ENCODE assay signal across 10 cellular contexts in the genomic region with DNA sequence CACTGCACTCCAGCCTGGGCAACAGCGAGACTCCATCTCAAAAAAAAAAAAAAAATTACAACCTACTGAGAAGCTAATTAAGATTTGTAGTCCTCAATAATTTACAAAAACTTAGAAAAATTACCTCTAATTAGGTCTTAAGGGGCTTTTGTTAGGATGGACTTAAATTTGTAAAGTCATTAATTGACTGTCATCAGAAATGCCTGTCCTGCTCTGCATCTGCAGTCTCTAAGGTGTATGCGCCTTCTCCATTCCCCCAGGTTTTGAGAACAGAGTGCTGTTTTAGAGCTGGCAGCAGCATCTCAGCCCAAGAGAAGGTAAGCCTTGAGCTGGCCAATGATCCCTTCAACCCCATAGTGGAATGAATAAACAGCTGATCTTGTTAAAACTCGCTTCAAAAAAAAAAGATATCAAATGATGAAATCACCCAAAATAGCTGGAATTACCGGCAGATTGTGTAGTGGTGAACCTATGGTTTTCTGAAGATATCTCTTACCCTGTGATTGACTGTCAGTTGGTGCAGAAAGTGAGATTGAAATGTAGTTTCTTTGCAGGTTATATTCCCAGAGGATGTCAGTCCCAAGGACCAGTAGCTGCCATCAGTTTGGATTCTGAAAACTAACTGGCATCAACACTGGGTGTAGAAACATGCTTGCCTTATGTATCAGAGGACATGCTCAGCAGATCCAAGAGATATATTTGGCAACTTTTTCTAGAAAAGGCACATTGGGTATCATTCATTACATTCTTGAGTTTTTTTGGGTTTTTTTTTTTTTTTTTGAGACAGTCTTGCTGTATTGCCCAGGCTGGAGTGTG. TPM values are rescaled to one million over a fixed set of nuclear protein-coding genes. Genes with fewer than 3 reads are reported as not detected.
DNase-seq lines count a peak whose midpoint lies in the region; ATAC-seq, FAIRE-seq and TF ChIP-seq lines count a peak whose summit lies in the region.
"Had no signal": no experiment of that assay in that cellular context is flagged by ENCODE, and none has a peak within 500 bp of the region (broad histone marks: within the 10 kb centered on the region; RNA-seq: fewer than 3 reads in every experiment).

No MANE protein-coding gene starts in this region.

- H3K36me3 ChIP-seq in HepG2 (replicated peaks in 1 of 2; ENCODE audit: control insufficient read depth in 1 of 2, insufficient read depth in 2 of 2, low read length in 2 of 2) (peaks cover 16 to 42% of the 10 kb centered on the region in 2 experiments), right lobe of liver (peaks cover 0 to 41% (median 11%) of the 10 kb centered on the region in 4 donors), vagina (peaks cover 0 to 37% of the 10 kb centered on the region in 2 donors)
- H3K36me3 ChIP-seq: uterus had no signal

- H3K79me2 ChIP-seq in HepG2 (ENCODE audit: insufficient read depth, low read length): peaks cover 39% of the 10 kb centered on the region

- H3K27ac ChIP-seq in HepG2 (ENCODE audit: extremely low read length, insufficient read depth, low read length): peak overlapping the region; percentile 89
- H3K27ac ChIP-seq in right lobe of liver: peak overlapping the region in 1 of 3 donors; percentile 91
- H3K27ac ChIP-seq in vagina: peak overlapping the region; percentile 94

- peak overlapping the region; percentile 91 to 94 (median 93) for H3K4me3 ChIP-seq in HepG2 (replicated peaks in 1 of 3; ENCODE audit: insufficient read depth in 1 of 3, low read depth in 2 of 3, low read length in 3 of 3)
- H3K4me3 ChIP-seq in right lobe of liver: no peak overlapping the region
- H3K4me3 ChIP-seq in vagina: no peak overlapping the region

- H3K27me3 ChIP-seq in HepG2 (ENCODE audit: control insufficient read depth in 1 of 2, insufficient read depth in 2 of 2, low read length in 2 of 2): no peaks in the 10 kb centered on the region; a peak in 1 of 5 replicates
- H3K27me3 ChIP-seq in right lobe of liver: no peaks in the 10 kb centered on the region
- H3K27me3 ChIP-seq in vagina: no peaks in the 10 kb centered on the region
- H3K27me3 ChIP-seq: uterus had no signal

- H3K4me2 ChIP-seq in HepG2 (ENCODE audit: low read depth, low read length): peak overlapping the region; percentile 96

- H4K20me1 ChIP-seq in HepG2 (ENCODE audit: insufficient read depth, low read length): peaks cover 47% of the 10 kb centered on the region

- peaks cover 50% of the 10 kb centered on the region for H3K4me1 Mint-ChIP-seq in activated CD4-positive, alpha-beta memory T cell treated with anti-CD3 and anti-CD28 coated beads, Interleukin-2, amount 10 ng/mL, durations not matched to agents 7 days and 5 days
- peaks cover 33% of the 10 kb centered on the region for H3K4me1 Mint-ChIP-seq in glutamatergic neuron (ENCODE audit: low read depth, unreplicated experiment)

- TF ChIP-seq CTCF in HepG2 (CRISPR knock-in tag; IDR thresholded peaks at IDR 0.05) (no peak), right lobe of liver (IDR thresholded peaks at IDR 0.05) (no peak), glutamatergic neuron (IDR thresholded peaks at IDR 0.05; ENCODE audit: partially characterized antibody, unreplicated experiment) (no peak), vagina (IDR thresholded peaks at IDR 0.05) (no peak)

- peak overlapping the region; percentile 97 for H3K27ac Mint-ChIP-seq in activated CD4-positive, alpha-beta memory T cell treated with anti-CD3 and anti-CD28 coated beads, Interleukin-2, amount 10 ng/mL, durations not matched to agents 7 days and 5 days
- H3K27ac Mint-ChIP-seq in glutamatergic neuron (ENCODE audit: unreplicated experiment): peak overlapping the region; percentile 33

- ATAC-seq in HepG2 (no peak), right lobe of liver (no peak), HG02763 (IDR thresholded peaks at IDR 0.05; ENCODE audit: unreplicated experiment) (no peak)
- ATAC-seq: right cardiac atrium had no signal

- CTCF ChIA-PET in HepG2 (lab: Yijun Ruan, JAX; ENCODE audit: low intra/inter-chr PET ratio, low total read pairs): no interaction called here
- CTCF ChIA-PET in activated CD4-positive, alpha-beta memory T cell treated with anti-CD3 and anti-CD28 coated beads, Interleukin-2, amount 10 ng/mL, durations not matched to agents 7 days and 5 days (lab: Charles Lee): interaction anchor here (0.6 to 2.9 kb wide), 10 partner anchors 11 to 923 kb away, joined by 3 to 24 read pairs (median 6); a partner anchor contains a TSS

- in situ Hi-C loops in HepG2 (cut with HindIII; ENCODE audit: extremely low pct_ligation_motif_present, low pct_unique_long_range_greater_than_20kb): no loop called here

- BruUV-seq in HepG2 (replicated peaks; lab: Mats Ljungman, UMichigan): no TSS peak

- intact Hi-C loops in HepG2 (cut with micrococcal nuclease; ENCODE audit: unreplicated experiment) (no loop called here), right lobe of liver (cut with DNase I) (no loop called here), vagina (cut with DNase I) (no loop called here)

- no peak overlapping the region for H2AFZ ChIP-seq in HepG2 (ENCODE audit: low read length)

- peaks cover 71% of the 10 kb centered on the region for H3K36me3 Mint-ChIP-seq in activated CD4-positive, alpha-beta memory T cell treated with anti-CD3 and anti-CD28 coated beads, Interleukin-2, amount 10 ng/mL, durations not matched to agents 7 days and 5 days (ENCODE audit: low read depth)
- peaks cover 6% of the 10 kb centered on the region for H3K36me3 Mint-ChIP-seq in glutamatergic neuron (ENCODE audit: unreplicated experiment)

- peak overlapping the region; percentile 98 for H3K4me3 Mint-ChIP-seq in activated CD4-positive, alpha-beta memory T cell treated with anti-CD3 and anti-CD28 coated beads, Interleukin-2, amount 10 ng/mL, durations not matched to agents 7 days and 5 days
- H3K4me3 Mint-ChIP-seq in glutamatergic neuron (ENCODE audit: unreplicated experiment): peak overlapping the region; percentile 98

- peak in 1 of 2 experiments; percentile 42; a peak in 2 of 4 replicates for TF ChIP-seq POLR2A in HepG2 (IDR thresholded peaks at IDR 0.05; ENCODE audit: insufficient read depth in 1 of 2, low read depth in 2 of 2, low read length in 2 of 2)
- TF ChIP-seq POLR2A in right lobe of liver (IDR thresholded peaks at IDR 0.05): no peak
- no peak for TF ChIP-seq POLR2A in vagina (IDR thresholded peaks at IDR 0.05)

- DNase-seq in HepG2 (ENCODE audit: low spot score) (no peak), right lobe of liver (no peak), glutamatergic neuron (no peak), vagina (ENCODE audit: extremely low spot score in 2 of 2) (no peak), NCI-H1417 (lab: John Stamatoyannopoulos, UW) (no peak), globus pallidus (ENCODE audit: low spot score) (no peak)
- no peak for DNase-seq in activated CD4-positive, alpha-beta memory T cell treated with anti-CD3 and anti-CD28 coated beads, Interleukin-2, amount 10 ng/mL, durations not matched to agents 7 days and 5 days
- DNase-seq: uterus had no signal

- no peak for TF ChIP-seq EP300 in HepG2 (IDR thresholded peaks at IDR 0.05; ENCODE audit: low read depth in 2 of 2, low read length in 2 of 2)
- TF ChIP-seq EP300 in HepG2 (CRISPR knock-in tag; IDR thresholded peaks at IDR 0.05; ENCODE audit: borderline replicate concordance): no peak

- peak overlapping the region; percentile 98 for H3K9ac ChIP-seq in HepG2 (ENCODE audit: insufficient read depth, low read depth, low read length)

- H3K9me3 Mint-ChIP-seq in activated CD4-positive, alpha-beta memory T cell treated with anti-CD3 and anti-CD28 coated beads, Interleukin-2, amount 10 ng/mL, durations not matched to agents 7 days and 5 days: no peaks in the 10 kb centered on the region
- H3K9me3 Mint-ChIP-seq in glutamatergic neuron (ENCODE audit: unreplicated experiment): peaks cover 16% of the 10 kb centered on the region

- H3K9me3 ChIP-seq in HepG2 (ENCODE audit: low read length) (no peaks in the 10 kb centered on the region), right lobe of liver (no peaks in the 10 kb centered on the region), vagina (no peaks in the 10 kb centered on the region)
- H3K9me3 ChIP-seq: uterus had no signal

- WGBS in HepG2 (ENCODE audit: low lambda C conversion rate): 50% methylated on average over 4 of the region's 4 CpGs
- WGBS in right lobe of liver (ENCODE audit: insufficient coverage, low coverage, low lambda C conversion rate, missing lambda C conversion rate): 53% methylated on average over 3 of the region's 4 CpGs

- no peaks in the 10 kb centered on the region for H3K27me3 Mint-ChIP-seq in activated CD4-positive, alpha-beta memory T cell treated with anti-CD3 and anti-CD28 coated beads, Interleukin-2, amount 10 ng/mL, durations not matched to agents 7 days and 5 days
- peaks cover 16% of the 10 kb centered on the region for H3K27me3 Mint-ChIP-seq in glutamatergic neuron (ENCODE audit: unreplicated experiment)

- TF ChIP-seq RAD21 in HepG2 (CRISPR knock-in tag; IDR thresholded peaks at IDR 0.05): no peak

- FAIRE-seq in HepG2 (lab: Jason Lieb, UNC): no peak

- POLR2A ChIA-PET in HepG2 (lab: Yijun Ruan, JAX): interaction anchor here (0.7 to 10.1 kb wide), 15 partner anchors 10 to 238 kb away, joined by 3 to 159 read pairs (median 5); a partner anchor contains a TSS
- POLR2A ChIA-PET in activated CD4-positive, alpha-beta memory T cell treated with anti-CD3 and anti-CD28 coated beads, Interleukin-2, amount 10 ng/mL, durations not matched to agents 7 days and 5 days (lab: Charles Lee): interaction anchor here (0.7 to 7.0 kb wide), 11 partner anchors 11 to 224 kb away, joined by 3 to 137 read pairs (median 4); a partner anchor contains a TSS

- H3K4me1 ChIP-seq in HepG2 (ENCODE audit: insufficient read depth, low read length): peaks cover 84% of the 10 kb centered on the region
- peaks cover 0 to 62% (median 14%) of the 10 kb centered on the region in 4 donors for H3K4me1 ChIP-seq in right lobe of liver
- peaks cover 62% of the 10 kb centered on the region for H3K4me1 ChIP-seq in vagina

RNA-seq across cellular contexts. Expression of a gene that starts 25.7 kb away (rescaled TPM):
- total RNA-seq in HepG2 (2016; rRNA removed; fragmentation: Illumina TruSeq; extraction: Trizol) (7.3 and 13.6 TPM in 2 replicates), right lobe of liver (1 to 10 TPM; 3.3 to 8.2 (median 4.8) TPM), glutamatergic neuron (ENCODE audit: unreplicated experiment) (27.0 TPM), vagina (22.3 TPM)
- 3.5 and 3.8 TPM in 2 replicates for total RNA-seq in HepG2 (2016; cell fraction: cytosol; rRNA removed; fragmentation: Illumina TruSeq; extraction: Trizol; ENCODE audit: low read depth)
- total RNA-seq in HepG2 (2016; cell fraction: insoluble cytoplasmic fraction; rRNA removed; fragmentation: Illumina TruSeq; extraction: Trizol): 6.3 and 14.4 TPM in 2 replicates
- total RNA-seq in HepG2 (2016; cell fraction: membrane; rRNA removed; fragmentation: Illumina TruSeq; extraction: Trizol): 3.2 and 4.6 TPM in 2 replicates
- 9.6 and 14.3 TPM in 2 replicates for total RNA-seq in HepG2 (2016; cell fraction: nucleus; rRNA removed; fragmentation: Illumina TruSeq; extraction: Trizol)
- 21.3 and 37.6 TPM in 2 replicates for polyA plus RNA-seq in HepG2 (2011; rRNA removed)
- 20.1 and 21.2 TPM in 2 replicates for polyA plus RNA-seq in HepG2 (2011; cell fraction: cytosol; rRNA removed)
- polyA plus RNA-seq in HepG2 (2011; cell fraction: nucleus; rRNA removed): 40.8 and 61.1 TPM in 2 replicates
- polyA plus RNA-seq in HepG2 (2012): 26.6 and 37.4 TPM in 2 replicates
- polyA plus RNA-seq in HepG2 (2016; cell fraction: cytosol; fragmentation: Illumina TruSeq; extraction: Trizol; ENCODE audit: low read depth): 2.0 and 2.3 TPM in 2 replicates
- 3.6 and 5.9 TPM in 2 replicates for polyA plus RNA-seq in HepG2 (2016; cell fraction: insoluble cytoplasmic fraction; fragmentation: Illumina TruSeq; extraction: Trizol; ENCODE audit: low read depth)
- 2.2 and 2.8 TPM in 2 replicates for polyA plus RNA-seq in HepG2 (2016; cell fraction: membrane; fragmentation: Illumina TruSeq; extraction: Trizol; ENCODE audit: low read depth)
- 14.9 and 19.2 TPM in 2 replicates for polyA plus RNA-seq in HepG2 (2016; cell fraction: nucleus; fragmentation: Illumina TruSeq; extraction: Trizol; ENCODE audit: insufficient read depth, low read depth)
- 1.4 and 45.5 TPM in 2 replicates for polyA minus RNA-seq in HepG2 (2011; rRNA and poly(A)+ RNA removed; ENCODE audit: low replicate concordance)
- polyA minus RNA-seq in HepG2 (2011; cell fraction: cytosol; rRNA and poly(A)+ RNA removed): 24.7 and 31.6 TPM in 2 replicates
- polyA minus RNA-seq in HepG2 (2011; cell fraction: nucleus; rRNA and poly(A)+ RNA removed): 11.8 and 18.9 TPM in 2 replicates
- 100 to 1,000 TPM; 131 to 142 TPM for total RNA-seq in activated CD4-positive, alpha-beta memory T cell treated with anti-CD3 and anti-CD28 coated beads, Interleukin-2, amount 10 ng/mL, durations not matched to agents 7 days and 5 days

RNA-seq across cellular contexts. Expression of a gene that starts 51.0 kb away (rescaled TPM):
- total RNA-seq in HepG2 (2016; rRNA removed; fragmentation: Illumina TruSeq; extraction: Trizol): 0.06 TPM in 1 of 2 replicates, not detected in the other
- total RNA-seq in HepG2 (2016; cell fraction: cytosol; rRNA removed; fragmentation: Illumina TruSeq; extraction: Trizol; ENCODE audit: low read depth): not detected in 2 replicates
- 0.10 TPM in 1 of 2 replicates, not detected in the other for total RNA-seq in HepG2 (2016; cell fraction: insoluble cytoplasmic fraction; rRNA removed; fragmentation: Illumina TruSeq; extraction: Trizol)
- 0.15 and 0.21 TPM in 2 replicates for total RNA-seq in HepG2 (2016; cell fraction: membrane; rRNA removed; fragmentation: Illumina TruSeq; extraction: Trizol)
- total RNA-seq in HepG2 (2016; cell fraction: nucleus; rRNA removed; fragmentation: Illumina TruSeq; extraction: Trizol): not detected in 2 replicates
- 0.03 and 0.18 TPM in 2 replicates for polyA plus RNA-seq in HepG2 (2011; rRNA removed)
- 0.04 and 0.06 TPM in 2 replicates for polyA plus RNA-seq in HepG2 (2011; cell fraction: cytosol; rRNA removed)
- polyA plus RNA-seq in HepG2 (2011; cell fraction: nucleus; rRNA removed): 0.10 and 0.12 TPM in 2 replicates
- polyA plus RNA-seq in HepG2 (2012): 0.64 and 0.87 TPM in 2 replicates
- not detected in 2 replicates for polyA plus RNA-seq in HepG2 (2016; cell fraction: cytosol; fragmentation: Illumina TruSeq; extraction: Trizol; ENCODE audit: low read depth)
- polyA plus RNA-seq in HepG2 (2016; cell fraction: insoluble cytoplasmic fraction; fragmentation: Illumina TruSeq; extraction: Trizol; ENCODE audit: low read depth): not detected in 2 replicates
- polyA plus RNA-seq in HepG2 (2016; cell fraction: membrane; fragmentation: Illumina TruSeq; extraction: Trizol; ENCODE audit: low read depth): 0.08 TPM in 1 of 2 replicates, not detected in the other
- not detected in 2 replicates for polyA plus RNA-seq in HepG2 (2016; cell fraction: nucleus; fragmentation: Illumina TruSeq; extraction: Trizol; ENCODE audit: insufficient read depth, low read depth)
- 1.6 TPM in 1 of 2 replicates, not detected in the other for polyA minus RNA-seq in HepG2 (2011; rRNA and poly(A)+ RNA removed; ENCODE audit: low replicate concordance)
- not detected in 2 replicates for polyA minus RNA-seq in HepG2 (2011; cell fraction: cytosol; rRNA and poly(A)+ RNA removed)
- polyA minus RNA-seq in HepG2 (2011; cell fraction: nucleus; rRNA and poly(A)+ RNA removed): 0.25 TPM in 1 of 2 replicates, not detected in the other
- under 1 TPM; 0.12 to 0.62 (median 0.22) TPM for total RNA-seq in right lobe of liver
- total RNA-seq in activated CD4-positive, alpha-beta memory T cell treated with anti-CD3 and anti-CD28 coated beads, Interleukin-2, amount 10 ng/mL, durations not matched to agents 7 days and 5 days: 1 to 10 TPM; 1.2 to 1.8 TPM
- total RNA-seq in glutamatergic neuron (ENCODE audit: unreplicated experiment): 7.3 TPM
- 1.7 TPM for total RNA-seq in vagina

Comparison
In these comparisons a context has a peak if more than half of its experiments do, and no peak if none do; other contexts are left out.
1. H3K4me3 ChIP-seq: peak in HepG2 (3 of 3); none in right lobe of liver (0 of 3) and vagina (0 of 2).